ENCODE assay signal across 14 cellular contexts in genomic region chr1:161074676-161075368, GRCh38. TPM values are rescaled to one million over a fixed set of nuclear protein-coding genes. Genes with fewer than 3 reads are reported as not detected.
DNase-seq lines count a peak whose midpoint lies in the region; ATAC-seq and TF ChIP-seq lines count a peak whose summit lies in the region.
"Had no signal": no experiment of that assay in that cellular context is flagged by ENCODE, and none has a peak within 500 bp of the region (broad histone marks: within the 10 kb centered on the region; RNA-seq: fewer than 3 reads in every experiment).

No MANE protein-coding gene starts in this region.

- intact Hi-C loops in mammary epithelial cell (cut with micrococcal nuclease) = loop anchor here (1.0 kb wide), 2 partner anchors 8 to 40 kb away; no protein-coding TSS in a partner anchor

- no peak for TF ChIP-seq CTCF in mammary epithelial cell (conservative IDR thresholded peaks at IDR 0.05 in 1 of 2, IDR thresholded peaks at IDR 0.05 in 1 of 2; ENCODE audit: extremely low read depth in 1 of 2, insufficient read depth in 1 of 2, low read depth in 1 of 2, low read length in 2 of 2)

- H3K4me3 Mint-ChIP-seq in stimulated activated naive B cell treated with anti-CD40 and anti-IgM and Interleukin-4, amounts not matched to agents 10 μg/mL and 1 μg/mL and 100 μg/mL, for 72 hours = no peak overlapping the region

- H3K9me3 Mint-ChIP-seq in stimulated activated naive B cell treated with anti-CD40 and anti-IgM and Interleukin-4, amounts not matched to agents 10 μg/mL and 1 μg/mL and 100 μg/mL, for 72 hours = no peaks in the 10 kb centered on the region

- dilution Hi-C loops in mammary epithelial cell (cut with HindIII; ENCODE audit: low sequenced_read_pairs) = loop anchor here (25.0 kb wide), 1 partner anchor 238 kb away; no protein-coding TSS in a partner anchor

- H3K27me3 Mint-ChIP-seq in stimulated activated naive B cell treated with anti-CD40 and anti-IgM and Interleukin-4, amounts not matched to agents 10 μg/mL and 1 μg/mL and 100 μg/mL, for 72 hours = no peaks in the 10 kb centered on the region

- peak overlapping the region; percentile 72 for H3K9ac ChIP-seq in mammary epithelial cell (ENCODE audit: insufficient read depth, low read length)

- peaks cover 42% of the 10 kb centered on the region for H3K4me1 ChIP-seq in mammary epithelial cell (ENCODE audit: insufficient read depth, low read length)
- H3K4me1 ChIP-seq: left ventricle myocardium inferior had no signal

- peak overlapping the region; percentile 42 for H3K27ac Mint-ChIP-seq in stimulated activated naive B cell treated with anti-CD40 and anti-IgM and Interleukin-4, amounts not matched to agents 10 μg/mL and 1 μg/mL and 100 μg/mL, for 72 hours

- DNase-seq in NCI-H345 (lab: John Stamatoyannopoulos, UW) (peak; percentile 18), NCI-H345 treated with DMSO at 0.1 percent for 48 hours (lab: John Stamatoyannopoulos, UW; ENCODE audit: unreplicated experiment) (no peak), mammary epithelial cell (peak; percentile 98), HuH-7.5 (ENCODE audit: low spot score) (no peak), NCI-H526 treated with DMSO at 0.1 percent for 48 hours (lab: John Stamatoyannopoulos, UW) (no peak)
- no peak for DNase-seq in stimulated activated naive B cell treated with anti-CD40 and anti-IgM and Interleukin-4, amounts not matched to agents 10 μg/mL and 1 μg/mL and 100 μg/mL, for 72 hours
- DNase-seq: activated CD4-positive, alpha-beta T cell treated with anti-CD3 and anti-CD28 coated beads, Interleukin-2, amount 50 U/mL, for 48 hours; activated gamma-delta T cell treated with Interleukin-2 at 50 U/mL for 16 hours; heart left ventricle; left ventricle myocardium inferior; spleen; transverse colon had no signal

- no peak for ATAC-seq in stimulated activated naive B cell treated with anti-CD40 and anti-IgM and Interleukin-4, amounts not matched to agents 10 μg/mL and 1 μg/mL and 100 μg/mL, for 72 hours (replicated peaks)
- ATAC-seq: heart left ventricle had no signal

- no peaks in the 10 kb centered on the region for H4K20me1 ChIP-seq in mammary epithelial cell (ENCODE audit: insufficient read depth, low read length)

- H3K9me3 ChIP-seq in mammary epithelial cell (replicated peaks; ENCODE audit: insufficient read depth, low read length) = no peaks in the 10 kb centered on the region
- H3K9me3 ChIP-seq: heart left ventricle, left ventricle myocardium inferior, neutrophil, spleen, transverse colon had no signal

- no peaks in the 10 kb centered on the region for H3K27me3 ChIP-seq in mammary epithelial cell (ENCODE audit: insufficient read depth, low read length)
- H3K27me3 ChIP-seq: neutrophil, transverse colon had no signal

- 10% methylated on average over 9 of the region's 12 CpGs for WGBS in mammary epithelial cell (ENCODE audit: low coverage, missing lambda C conversion rate)

- CTCF ChIA-PET in mammary epithelial cell (lab: Charles Lee; ENCODE audit: low non-redundant PET) = no interaction called here

- TSS peak; percentile 65 for BruUV-seq in mammary epithelial cell (replicated peaks; lab: Mats Ljungman, UMichigan)

- peaks cover 13 to 23% of the 10 kb centered on the region in 2 donors for H3K4me1 Mint-ChIP-seq in stimulated activated naive B cell treated with anti-CD40 and anti-IgM and Interleukin-4, amounts not matched to agents 10 μg/mL and 1 μg/mL and 100 μg/mL, for 72 hours

- no peaks in the 10 kb centered on the region for H3K36me3 Mint-ChIP-seq in stimulated activated naive B cell treated with anti-CD40 and anti-IgM and Interleukin-4, amounts not matched to agents 10 μg/mL and 1 μg/mL and 100 μg/mL, for 72 hours

- peak overlapping the region in 2 of 3 experiments; percentile 30 to 52 for H3K4me3 ChIP-seq in mammary epithelial cell (replicated peaks in 1 of 3; ENCODE audit: insufficient read depth in 1 of 3, low read depth in 2 of 3, low read length in 3 of 3)
- H3K4me3 ChIP-seq: heart left ventricle, left ventricle myocardium inferior, spleen, transverse colon had no signal

- peak overlapping the region; percentile 54 for H2AFZ ChIP-seq in mammary epithelial cell (ENCODE audit: low read depth, low read length)

- H3K36me3 ChIP-seq in mammary epithelial cell (ENCODE audit: insufficient read depth, low read length) = no peaks in the 10 kb centered on the region
- H3K36me3 ChIP-seq: heart left ventricle, left ventricle myocardium inferior, neutrophil, spleen, transverse colon had no signal

- in situ Hi-C loops in mammary epithelial cell (cut with MboI; ENCODE audit: low sequenced_read_pairs in 2 of 2) = loop anchor here in 1 of 2 donors (25.0 kb wide), 1 partner anchor 238 kb away; no protein-coding TSS in a partner anchor

- H3K27ac ChIP-seq in mammary epithelial cell (ENCODE audit: insufficient read depth, low read depth, low read length) = peak overlapping the region; percentile 86
- H3K27ac ChIP-seq: heart left ventricle, left ventricle myocardium inferior, neutrophil, spleen, transverse colon had no signal

- H3K4me2 ChIP-seq in mammary epithelial cell (ENCODE audit: insufficient read depth, low read depth, low read length) = peak overlapping the region; percentile 85

- no peaks in the 10 kb centered on the region for H3K79me2 ChIP-seq in mammary epithelial cell (ENCODE audit: insufficient read depth, low read length)

RNA-seq across cellular contexts. Expression of gene ARHGAP30, which starts 5.1 kb away (rescaled TPM):
- under 1 TPM; 0.17 to 0.26 TPM for total RNA-seq in mammary epithelial cell
- polyA plus RNA-seq in mammary epithelial cell = 0.03 TPM
- not detected for polyA minus RNA-seq in mammary epithelial cell

RNA-seq across cellular contexts. Expression of gene NECTIN4, which starts 14.5 kb away (rescaled TPM):
- 10 to 100 TPM in 1 of 2 donors, 1 to 10 TPM in 1; 5.6 to 13.2 TPM for total RNA-seq in mammary epithelial cell
- 5.5 TPM for polyA plus RNA-seq in mammary epithelial cell
- polyA minus RNA-seq in mammary epithelial cell = 53.4 TPM
- total RNA-seq: cardiac septum, left ventricle myocardium inferior, spleen had no signal

RNA-seq across cellular contexts. Expression of gene KLHDC9, which starts 23.3 kb away (rescaled TPM):
- 1 to 10 TPM; 3.0 to 3.8 TPM for total RNA-seq in mammary epithelial cell
- 1.7 TPM for polyA plus RNA-seq in mammary epithelial cell
- not detected for polyA minus RNA-seq in mammary epithelial cell

RNA-seq across cellular contexts. Expression of gene USF1, which starts 29.0 kb away (rescaled TPM):
- 10 to 100 TPM; 31.8 to 40.7 TPM for total RNA-seq in mammary epithelial cell
- polyA plus RNA-seq in mammary epithelial cell = 19.8 TPM
- 81.0 TPM for polyA minus RNA-seq in mammary epithelial cell

RNA-seq across cellular contexts. Expression of gene TSTD1, which starts 36.1 kb away (rescaled TPM):
- 10 to 100 TPM; 37.6 to 73.7 TPM for total RNA-seq in mammary epithelial cell
- polyA plus RNA-seq in mammary epithelial cell = 99.9 TPM
- polyA minus RNA-seq in mammary epithelial cell = 50.9 TPM

Comparison
In these comparisons a context has a peak if more than half of its experiments do, and no peak if none do; other contexts are left out.
1. DNase-seq: peak in NCI-H345 (single experiment) and mammary epithelial cell (single experiment); none in NCI-H345 treated with DMSO at 0.1 percent for 48 hours (single experiment), stimulated activated naive B cell treated with anti-CD40 and anti-IgM and Interleukin-4, amounts not matched to agents 10 μg/mL and 1 μg/mL and 100 μg/mL, for 72 hours (single experiment), HuH-7.5 (single experiment) and NCI-H526 treated with DMSO at 0.1 percent for 48 hours (single experiment).